In the genomic region with DNA sequence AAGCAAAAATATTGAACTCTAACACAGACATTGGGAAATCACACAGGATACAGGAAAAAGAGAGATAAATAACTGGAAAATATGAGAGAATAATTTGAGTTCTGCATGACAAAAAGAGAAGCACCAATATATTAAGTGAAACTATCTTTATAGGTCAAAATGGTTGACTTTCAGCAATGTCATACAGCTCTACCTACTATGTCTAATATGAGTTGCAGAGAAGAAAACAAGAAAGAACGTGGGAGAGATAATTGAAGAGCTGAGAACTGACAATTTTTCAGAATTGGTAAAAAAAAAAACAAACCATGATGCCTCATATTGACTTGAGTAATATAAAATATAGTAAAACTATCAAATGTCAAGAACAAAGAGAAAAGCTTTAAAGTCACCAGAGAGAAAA, we compare ENCODE assay signal across 14 cellular contexts.
A peak's percentile ranks its signal among the peaks of the same experiment; 100 is the strongest.
DNase-seq lines count a peak whose midpoint lies in the region; ATAC-seq and TF ChIP-seq lines count a peak whose summit lies in the region.
"Had no signal": no experiment of that assay in that cellular context is flagged by ENCODE, and none has a peak within 500 bp of the region (broad histone marks: within the 10 kb centered on the region; RNA-seq: fewer than 3 reads in every experiment).

No MANE protein-coding gene starts in this region.

- intact Hi-C loops in activated CD8-positive, alpha-beta T cell treated with anti-CD3 and anti-CD28 coated beads for 36 hours (cut with micrococcal nuclease): no loop called here
- intact Hi-C loops in CD4-positive, alpha-beta T cell (cut with DNase I, micrococcal nuclease): no loop called here

- no peak overlapping the region for H3K4me3 Mint-ChIP-seq in activated CD8-positive, alpha-beta T cell treated with anti-CD3 and anti-CD28 coated beads for 36 hours
- no peak overlapping the region for H3K4me3 Mint-ChIP-seq in activated CD8-positive, alpha-beta T cell treated with anti-CD3 and anti-CD28 coated beads, Interleukin-2, amount 10 ng/mL, durations not matched to agents 7 days and 5 days
- no peak overlapping the region for H3K4me3 Mint-ChIP-seq in CD4-positive, alpha-beta T cell
- H3K4me3 Mint-ChIP-seq in activated T-helper 17 cell treated with anti-CD3 and anti-CD28 coated beads, Interleukin-2, amount 50 U/mL, for 72 hours: no peak overlapping the region
- H3K4me3 Mint-ChIP-seq in naive thymus-derived CD8-positive, alpha-beta T cell: peak overlapping the region in 6 of 10 donors; percentile 8 to 46 (median 19)
- H3K4me3 Mint-ChIP-seq: CD4-positive, CD25-positive, alpha-beta regulatory T cell had no signal

- no peaks in the 10 kb centered on the region for H3K27me3 Mint-ChIP-seq in activated CD8-positive, alpha-beta T cell treated with anti-CD3 and anti-CD28 coated beads for 36 hours
- no peaks in the 10 kb centered on the region for H3K27me3 Mint-ChIP-seq in activated CD8-positive, alpha-beta T cell treated with anti-CD3 and anti-CD28 coated beads, Interleukin-2, amount 10 ng/mL, durations not matched to agents 7 days and 5 days (ENCODE audit: low read depth)
- H3K27me3 Mint-ChIP-seq in CD4-positive, alpha-beta T cell: no peaks in the 10 kb centered on the region
- no peaks in the 10 kb centered on the region for H3K27me3 Mint-ChIP-seq in activated T-helper 17 cell treated with anti-CD3 and anti-CD28 coated beads, Interleukin-2, amount 50 U/mL, for 72 hours
- H3K27me3 Mint-ChIP-seq in naive thymus-derived CD8-positive, alpha-beta T cell: no peaks in the 10 kb centered on the region
- H3K27me3 Mint-ChIP-seq: CD4-positive, CD25-positive, alpha-beta regulatory T cell had no signal

- H3K27ac Mint-ChIP-seq in activated CD8-positive, alpha-beta T cell treated with anti-CD3 and anti-CD28 coated beads for 36 hours: peak overlapping the region; percentile 48
- no peak overlapping the region for H3K27ac Mint-ChIP-seq in activated CD8-positive, alpha-beta T cell treated with anti-CD3 and anti-CD28 coated beads, Interleukin-2, amount 10 ng/mL, durations not matched to agents 7 days and 5 days
- peak overlapping the region; percentile 19 for H3K27ac Mint-ChIP-seq in CD4-positive, alpha-beta T cell
- H3K27ac Mint-ChIP-seq in activated T-helper 17 cell treated with anti-CD3 and anti-CD28 coated beads, Interleukin-2, amount 50 U/mL, for 72 hours: peak overlapping the region; percentile 0
- peak overlapping the region in 8 of 10 donors; percentile 2 to 84 (median 42) for H3K27ac Mint-ChIP-seq in naive thymus-derived CD8-positive, alpha-beta T cell
- H3K27ac Mint-ChIP-seq: CD4-positive, CD25-positive, alpha-beta regulatory T cell had no signal

- H3K36me3 Mint-ChIP-seq in activated CD8-positive, alpha-beta T cell treated with anti-CD3 and anti-CD28 coated beads for 36 hours (ENCODE audit: low read depth): peaks cover 8% of the 10 kb centered on the region
- H3K36me3 Mint-ChIP-seq in activated CD8-positive, alpha-beta T cell treated with anti-CD3 and anti-CD28 coated beads, Interleukin-2, amount 10 ng/mL, durations not matched to agents 7 days and 5 days (ENCODE audit: low read depth): peaks cover 13% of the 10 kb centered on the region
- H3K36me3 Mint-ChIP-seq in CD4-positive, alpha-beta T cell (ENCODE audit: low read depth): peaks cover 17% of the 10 kb centered on the region
- no peaks in the 10 kb centered on the region for H3K36me3 Mint-ChIP-seq in activated T-helper 17 cell treated with anti-CD3 and anti-CD28 coated beads, Interleukin-2, amount 50 U/mL, for 72 hours (ENCODE audit: low read depth)
- H3K36me3 Mint-ChIP-seq in naive thymus-derived CD8-positive, alpha-beta T cell: peaks cover 0 to 16% (median 11%) of the 10 kb centered on the region in 3 donors
- H3K36me3 Mint-ChIP-seq: CD4-positive, CD25-positive, alpha-beta regulatory T cell had no signal

- CTCF ChIA-PET in activated CD8-positive, alpha-beta T cell treated with anti-CD3 and anti-CD28 coated beads for 36 hours (lab: Charles Lee): interaction anchor here (0.9 kb wide), 1 partner anchor 175 kb away, joined by 3 read pairs; no protein-coding TSS in a partner anchor
- CTCF ChIA-PET in activated CD8-positive, alpha-beta T cell treated with anti-CD3 and anti-CD28 coated beads, Interleukin-2, amount 10 ng/mL, durations not matched to agents 7 days and 5 days (lab: Charles Lee): interaction anchor here (1.1 to 1.6 kb wide), 2 partner anchors 18 to 911 kb away, joined by 3 to 4 read pairs; no protein-coding TSS in a partner anchor
- CTCF ChIA-PET in CD4-positive, alpha-beta T cell (lab: Charles Lee): no interaction called here

- H3K27ac ChIP-seq in CD4-positive, alpha-beta T cell (ENCODE audit: low read depth, low read length): no peak overlapping the region
- H3K27ac ChIP-seq: BLaER1 treated with 17β-estradiol and CSF1 and Interleukin-3, amounts not matched to agents 10 nM and 100 nM; GM23248; HL-60 had no signal

- H3K4me1 Mint-ChIP-seq in activated CD8-positive, alpha-beta T cell treated with anti-CD3 and anti-CD28 coated beads for 36 hours (ENCODE audit: low read depth): peaks cover 41% of the 10 kb centered on the region
- H3K4me1 Mint-ChIP-seq in activated CD8-positive, alpha-beta T cell treated with anti-CD3 and anti-CD28 coated beads, Interleukin-2, amount 10 ng/mL, durations not matched to agents 7 days and 5 days (ENCODE audit: low read depth): peaks cover 35% of the 10 kb centered on the region
- H3K4me1 Mint-ChIP-seq in CD4-positive, alpha-beta T cell (ENCODE audit: low read depth): peaks cover 30% of the 10 kb centered on the region
- peaks cover 8% of the 10 kb centered on the region for H3K4me1 Mint-ChIP-seq in activated T-helper 17 cell treated with anti-CD3 and anti-CD28 coated beads, Interleukin-2, amount 50 U/mL, for 72 hours
- H3K4me1 Mint-ChIP-seq in naive thymus-derived CD8-positive, alpha-beta T cell: peaks cover 37 to 61% (median 47%) of the 10 kb centered on the region in 4 donors

- POLR2A ChIA-PET in activated CD8-positive, alpha-beta T cell treated with anti-CD3 and anti-CD28 coated beads for 36 hours (lab: Charles Lee): interaction anchor here (0.6 kb wide), 1 partner anchor 1228 kb away, joined by 3 read pairs; no protein-coding TSS in a partner anchor
- POLR2A ChIA-PET in activated CD8-positive, alpha-beta T cell treated with anti-CD3 and anti-CD28 coated beads, Interleukin-2, amount 10 ng/mL, durations not matched to agents 7 days and 5 days (lab: Charles Lee): no interaction called here
- POLR2A ChIA-PET in CD4-positive, alpha-beta T cell (lab: Charles Lee): interaction anchor here (0.5 to 0.9 kb wide), 2 partner anchors 8 to 1433 kb away, joined by 3 read pairs; no protein-coding TSS in a partner anchor
- POLR2A ChIA-PET in naive thymus-derived CD8-positive, alpha-beta T cell (lab: Charles Lee): no interaction called here

- H3K9me3 ChIP-seq in CD4-positive, alpha-beta T cell (ENCODE audit: control insufficient read depth, low read length): peaks cover 14% of the 10 kb centered on the region

- peak; percentile 55 for ATAC-seq in activated CD8-positive, alpha-beta T cell treated with anti-CD3 and anti-CD28 coated beads for 36 hours
- no peak for ATAC-seq in activated CD8-positive, alpha-beta T cell treated with anti-CD3 and anti-CD28 coated beads, Interleukin-2, amount 10 ng/mL, durations not matched to agents 7 days and 5 days
- ATAC-seq in CD4-positive, alpha-beta T cell (ENCODE audit: poor library complexity): no peak
- peak; percentile 66 for ATAC-seq in activated T-helper 17 cell treated with anti-CD3 and anti-CD28 coated beads, Interleukin-2, amount 50 U/mL, for 72 hours (replicated peaks)
- ATAC-seq in naive thymus-derived CD8-positive, alpha-beta T cell: no peak
- ATAC-seq: HCT116 had no signal

- TF ChIP-seq CTCF in activated CD8-positive, alpha-beta T cell treated with anti-CD3 and anti-CD28 coated beads for 36 hours (IDR thresholded peaks at IDR 0.05): no peak
- TF ChIP-seq CTCF in CD4-positive, alpha-beta T cell (IDR thresholded peaks at IDR 0.05): no peak

- no peaks in the 10 kb centered on the region for H3K27me3 ChIP-seq in CD4-positive, alpha-beta T cell (ENCODE audit: control insufficient read depth, insufficient read depth, low read length)
- H3K27me3 ChIP-seq: BLaER1 treated with 17β-estradiol and CSF1 and Interleukin-3, amounts not matched to agents 10 nM and 100 nM had no signal

- peaks cover 22% of the 10 kb centered on the region for H3K9me3 Mint-ChIP-seq in activated CD8-positive, alpha-beta T cell treated with anti-CD3 and anti-CD28 coated beads for 36 hours
- peaks cover 22% of the 10 kb centered on the region for H3K9me3 Mint-ChIP-seq in activated CD8-positive, alpha-beta T cell treated with anti-CD3 and anti-CD28 coated beads, Interleukin-2, amount 10 ng/mL, durations not matched to agents 7 days and 5 days (ENCODE audit: insufficient read depth)
- peaks cover 2% of the 10 kb centered on the region for H3K9me3 Mint-ChIP-seq in CD4-positive, alpha-beta T cell
- H3K9me3 Mint-ChIP-seq in activated T-helper 17 cell treated with anti-CD3 and anti-CD28 coated beads, Interleukin-2, amount 50 U/mL, for 72 hours: peaks cover 14% of the 10 kb centered on the region
- peaks cover 6 to 35% (median 14%) of the 10 kb centered on the region in 9 donors for H3K9me3 Mint-ChIP-seq in naive thymus-derived CD8-positive, alpha-beta T cell

- no peak for DNase-seq in activated CD8-positive, alpha-beta T cell treated with anti-CD3 and anti-CD28 coated beads for 36 hours
- DNase-seq in activated CD8-positive, alpha-beta T cell treated with anti-CD3 and anti-CD28 coated beads, Interleukin-2, amount 10 ng/mL, durations not matched to agents 7 days and 5 days: no peak
- no peak for DNase-seq in CD4-positive, alpha-beta T cell
- DNase-seq in naive thymus-derived CD8-positive, alpha-beta T cell: no peak
- DNase-seq in NCI-H1048 (lab: John Stamatoyannopoulos, UW) (no peak), MV-4-11 (lab: John Stamatoyannopoulos, UW) (no peak)
- DNase-seq: ACHN; CD4-positive, CD25-positive, alpha-beta regulatory T cell; DMS79; GM23248 had no signal

Comparison
In these comparisons a context has a peak if more than half of its experiments do, and no peak if none do; other contexts are left out.
1. ATAC-seq: peak in activated CD8-positive, alpha-beta T cell treated with anti-CD3 and anti-CD28 coated beads for 36 hours (single experiment) and activated T-helper 17 cell treated with anti-CD3 and anti-CD28 coated beads, Interleukin-2, amount 50 U/mL, for 72 hours (single experiment); none in activated CD8-positive, alpha-beta T cell treated with anti-CD3 and anti-CD28 coated beads, Interleukin-2, amount 10 ng/mL, durations not matched to agents 7 days and 5 days (single experiment), CD4-positive, alpha-beta T cell (single experiment) and naive thymus-derived CD8-positive, alpha-beta T cell (0 of 2).
2. POLR2A ChIA-PET loops: an anchor here in activated CD8-positive, alpha-beta T cell treated with anti-CD3 and anti-CD28 coated beads for 36 hours (0.6 kb wide) and CD4-positive, alpha-beta T cell (0.5 to 0.9 kb wide); none called in activated CD8-positive, alpha-beta T cell treated with anti-CD3 and anti-CD28 coated beads, Interleukin-2, amount 10 ng/mL, durations not matched to agents 7 days and 5 days and naive thymus-derived CD8-positive, alpha-beta T cell.
3. H3K4me3 Mint-ChIP-seq: peak in naive thymus-derived CD8-positive, alpha-beta T cell (6 of 10); none in activated CD8-positive, alpha-beta T cell treated with anti-CD3 and anti-CD28 coated beads for 36 hours (single experiment), activated CD8-positive, alpha-beta T cell treated with anti-CD3 and anti-CD28 coated beads, Interleukin-2, amount 10 ng/mL, durations not matched to agents 7 days and 5 days (single experiment), CD4-positive, alpha-beta T cell (single experiment) and activated T-helper 17 cell treated with anti-CD3 and anti-CD28 coated beads, Interleukin-2, amount 50 U/mL, for 72 hours (single experiment).